Comparison of ENCODE assay signal across 9 cellular contexts in the genomic region with DNA sequence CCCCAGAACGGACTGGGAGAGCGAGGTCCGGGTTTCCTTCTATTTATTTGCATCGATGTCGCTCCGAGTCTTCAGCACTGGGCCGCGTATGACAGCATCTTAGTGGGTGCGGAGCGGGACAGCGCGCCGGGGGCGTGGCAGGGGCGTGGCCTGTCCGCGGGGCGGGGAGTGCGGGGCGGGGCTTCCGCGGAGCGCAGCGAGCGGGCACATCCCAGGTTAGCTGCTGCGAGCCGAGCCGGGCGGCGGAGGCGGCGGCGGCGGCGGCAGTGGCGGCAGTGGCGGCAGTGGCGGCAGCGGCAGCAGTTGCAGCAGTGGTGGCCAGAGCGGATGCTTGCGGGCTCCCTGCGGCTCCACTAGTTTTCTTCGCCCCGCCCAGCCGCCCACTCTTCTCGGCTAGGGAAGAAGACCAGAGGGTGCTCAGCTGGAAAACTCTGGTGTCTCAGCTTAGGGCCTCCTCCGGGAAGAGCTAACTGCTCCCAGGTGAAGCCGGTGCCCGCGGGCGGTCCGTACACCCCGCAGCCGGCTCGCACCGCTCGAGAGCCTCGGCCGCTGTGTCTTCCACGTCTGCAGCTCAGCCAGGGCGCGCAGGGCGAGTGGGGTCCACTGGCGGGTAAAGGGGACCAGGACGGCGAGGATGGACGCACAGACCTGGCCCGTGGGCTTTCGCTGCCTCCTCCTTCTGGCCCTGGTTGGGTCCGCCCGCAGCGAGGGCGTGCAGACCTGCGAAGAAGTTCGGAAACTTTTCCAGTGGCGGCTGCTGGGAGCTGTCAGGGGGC. TPM values are rescaled to one million over a fixed set of nuclear protein-coding genes. Genes with fewer than 3 reads are reported as not detected.
A peak's percentile ranks its signal among the peaks of the same experiment; 100 is the strongest.
DNase-seq lines count a peak whose midpoint lies in the region; ATAC-seq, FAIRE-seq and TF ChIP-seq lines count a peak whose summit lies in the region.
"Had no signal": no experiment of that assay in that cellular context is flagged by ENCODE, and none has a peak within 500 bp of the region (broad histone marks: within the 10 kb centered on the region; RNA-seq: fewer than 3 reads in every experiment).

GPC5 (plus strand) TSS at position 209 of the 776 bp plus-strand sequence.

- in situ Hi-C loops in HepG2 (cut with HindIII; ENCODE audit: extremely low pct_ligation_motif_present, low pct_unique_long_range_greater_than_20kb), result no loop called here

- H3K4me1 ChIP-seq in colonic mucosa, result peaks cover 5% of the 10 kb centered on the region
- H3K4me1 ChIP-seq in HepG2 (ENCODE audit: insufficient read depth, low read length), result 0 out of 2 replicates have a peak, but pooled peaks cover 4% of the 10 kb centered on the region

- WGBS in HepG2 (ENCODE audit: low lambda C conversion rate), result 2% methylated on average over 19 of the region's 76 CpGs

- peak; percentile 98 for ATAC-seq in HG02970 (IDR thresholded peaks at IDR 0.05; ENCODE audit: low FRiP score, unreplicated experiment)
- ATAC-seq in HepG2, result peak; percentile 96

- POLR2A ChIA-PET in HepG2 (lab: Yijun Ruan, JAX), result no interaction called here

- TF ChIP-seq EP300 in HepG2 (IDR thresholded peaks at IDR 0.05; ENCODE audit: low read depth in 2 of 2, low read length in 2 of 2) (no peak), HepG2 (CRISPR knock-in tag; IDR thresholded peaks at IDR 0.05; ENCODE audit: borderline replicate concordance) (no peak)

- no peak for FAIRE-seq in HepG2 (lab: Jason Lieb, UNC)
- FAIRE-seq: G401.6 had no signal

- intact Hi-C loops in colonic mucosa (cut with DNase I) (no loop called here), HepG2 (cut with micrococcal nuclease; ENCODE audit: unreplicated experiment) (no loop called here)

- H4K20me1 ChIP-seq in HepG2 (ENCODE audit: insufficient read depth, low read length), result no peaks in the 10 kb centered on the region

- no peaks in the 10 kb centered on the region for H3K9me3 ChIP-seq in colonic mucosa
- H3K9me3 ChIP-seq in HepG2 (ENCODE audit: low read length), result no peaks in the 10 kb centered on the region

- TF ChIP-seq POLR2A in HepG2 (IDR thresholded peaks at IDR 0.05; ENCODE audit: insufficient read depth in 1 of 2, low read depth in 2 of 2, low read length in 2 of 2), result no peak

- H3K4me3 ChIP-seq in colonic mucosa (peak within 1 kb of the TSS; percentile 51), HepG2 (replicated peaks in 1 of 3; ENCODE audit: insufficient read depth in 1 of 3, low read depth in 2 of 3, low read length in 3 of 3) (peak within 1 kb of the TSS; percentile 32 to 72 (median 51); a peak in 4 of 6 replicates)

- CTCF ChIA-PET in HepG2 (lab: Yijun Ruan, JAX; ENCODE audit: low intra/inter-chr PET ratio, low total read pairs), result no interaction called here

- no peaks in the 10 kb centered on the region for H3K79me2 ChIP-seq in HepG2 (ENCODE audit: insufficient read depth, low read length)

- no peak for TF ChIP-seq RAD21 in HepG2 (CRISPR knock-in tag; IDR thresholded peaks at IDR 0.05)

- peak within 1 kb of the TSS; percentile 87 for H3K4me2 ChIP-seq in HepG2 (ENCODE audit: low read depth, low read length)

- H3K27me3 ChIP-seq in colonic mucosa (peaks cover 19% of the 10 kb centered on the region), HepG2 (ENCODE audit: control insufficient read depth in 1 of 2, insufficient read depth in 2 of 2, low read length in 2 of 2) (peaks cover 11 to 37% of the 10 kb centered on the region in 2 experiments)

- no peaks in the 10 kb centered on the region for H3K36me3 ChIP-seq in colonic mucosa
- no peaks in the 10 kb centered on the region for H3K36me3 ChIP-seq in HepG2 (replicated peaks in 1 of 2; ENCODE audit: control insufficient read depth in 1 of 2, insufficient read depth in 2 of 2, low read length in 2 of 2)

- no TSS peak for BruUV-seq in HepG2 (replicated peaks; lab: Mats Ljungman, UMichigan)

- no peak for TF ChIP-seq CTCF in colonic mucosa (IDR thresholded peaks at IDR 0.05)
- TF ChIP-seq CTCF in HepG2 (CRISPR knock-in tag; IDR thresholded peaks at IDR 0.05), result no peak

- H3K27ac ChIP-seq in colonic mucosa (no peak within 1 kb of the TSS), HepG2 (ENCODE audit: extremely low read length, insufficient read depth, low read length) (no peak within 1 kb of the TSS)

- H3K9ac ChIP-seq in colonic mucosa (ENCODE audit: low read depth in 2 of 2, low read length in 2 of 2) (peak within 1 kb of the TSS in 1 of 2 donors; percentile 35), HepG2 (ENCODE audit: insufficient read depth, low read depth, low read length) (no peak within 1 kb of the TSS)

- no peak within 1 kb of the TSS for H2AFZ ChIP-seq in HepG2 (ENCODE audit: low read length)

- DNase-seq in NCI-H2081 (lab: John Stamatoyannopoulos, UW) (peak; percentile 63 to 67), NCI-H2081 treated with DMSO at 0.1 percent for 48 hours (lab: John Stamatoyannopoulos, UW) (no peak), NCI-H2171 (lab: John Stamatoyannopoulos, UW) (peak; percentile 45), colonic mucosa (peak; percentile 82), HepG2 (ENCODE audit: low spot score) (peak; percentile 15)
- DNase-seq in activated CD4-positive, alpha-beta T cell treated with anti-CD3 and anti-CD28 coated beads for 24 hours (ENCODE audit: low read depth in 2 of 2), result peak; percentile 77 to 79
- DNase-seq in stimulated activated CD4-positive, alpha-beta T cell treated with anti-CD3 and anti-CD28 coated beads, Interleukin-4, amount 100 ng/mL, for 24 hours, result peak; percentile 81

TF ChIP-seq in HepG2, 621 proteins besides CTCF, POLR2A, EP300 and RAD21 (continues in another document):
- TF ChIP-seq HNRNPLL (IDR thresholded peaks at IDR 0.05; ENCODE audit: low read depth, low read length, poor library complexity, severe bottlenecking) (peak; percentile 46), MXD1 (CRISPR knock-in tag; IDR thresholded peaks at IDR 0.05) (peak; percentile 40; the same call in 1 of the 2 replicates), MAZ (IDR thresholded peaks at IDR 0.05; ENCODE audit: borderline replicate concordance, low read depth, low read length) (0 out of 2 replicates have a peak, but pooled peaks have one; percentile 29), MAZ (CRISPR knock-in tag; IDR thresholded peaks at IDR 0.05; ENCODE audit: low read depth) (no peak), GABPB1 (CRISPR knock-in tag; IDR thresholded peaks at IDR 0.05) (peak; percentile 45; the same call in 1 of the 2 replicates), EZH2 (conservative IDR thresholded peaks at IDR 0.05; ENCODE audit: low read depth, low read length) (0 out of 2 replicates have a peak, but pooled peaks have one; percentile 24), REL (CRISPR knock-in tag; conservative IDR thresholded peaks at IDR 0.05) (0 out of 2 replicates have a peak, but pooled peaks have one; percentile 25), SP1 (IDR thresholded peaks at IDR 0.05) (no peak), SP1 (CRISPR knock-in tag; IDR thresholded peaks at IDR 0.05) (peak; percentile 61), TCF7L2 (IDR thresholded peaks at IDR 0.05; ENCODE audit: low read depth, low read length) (no peak), MTF2 (CRISPR knock-in tag; IDR thresholded peaks at IDR 0.05; ENCODE audit: borderline replicate concordance) (peak; percentile 27; the same call in 1 of the 2 replicates), ZNF678 (CRISPR knock-in tag; IDR thresholded peaks at IDR 0.05) (no peak)
- TF ChIP-seq, protein P1, sequence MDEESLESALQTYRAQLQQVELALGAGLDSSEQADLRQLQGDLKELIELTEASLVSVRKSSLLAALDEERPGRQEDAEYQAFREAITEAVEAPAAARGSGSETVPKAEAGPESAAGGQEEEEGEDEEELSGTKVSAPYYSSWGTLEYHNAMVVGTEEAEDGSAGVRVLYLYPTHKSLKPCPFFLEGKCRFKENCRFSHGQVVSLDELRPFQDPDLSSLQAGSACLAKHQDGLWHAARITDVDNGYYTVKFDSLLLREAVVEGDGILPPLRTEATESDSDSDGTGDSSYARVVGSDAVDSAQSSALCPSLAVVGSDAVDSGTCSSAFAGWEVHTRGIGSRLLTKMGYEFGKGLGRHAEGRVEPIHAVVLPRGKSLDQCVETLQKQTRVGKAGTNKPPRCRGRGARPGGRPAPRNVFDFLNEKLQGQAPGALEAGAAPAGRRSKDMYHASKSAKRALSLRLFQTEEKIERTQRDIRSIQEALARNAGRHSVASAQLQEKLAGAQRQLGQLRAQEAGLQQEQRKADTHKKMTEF (CRISPR knock-in tag; IDR thresholded peaks at IDR 0.05), result peak; percentile 24; the same call in 1 of the 2 replicates

RNA-seq across cellular contexts. Expression of gene GPC5, which starts in this region (rescaled TPM):
- total RNA-seq in colonic mucosa, result under 1 TPM in 1 of 2 donors, not detected in 1; 0.42 TPM
- 0.02 TPM in 1 of 2 replicates, not detected in the other for total RNA-seq in HepG2 (2016; rRNA removed; fragmentation: Illumina TruSeq; extraction: Trizol)
- total RNA-seq in HepG2 (2016; cell fraction: cytosol; rRNA removed; fragmentation: Illumina TruSeq; extraction: Trizol; ENCODE audit: low read depth), result 0.18 and 0.51 TPM in 2 replicates
- total RNA-seq in HepG2 (2016; cell fraction: insoluble cytoplasmic fraction; rRNA removed; fragmentation: Illumina TruSeq; extraction: Trizol), result not detected in 2 replicates
- total RNA-seq in HepG2 (2016; cell fraction: membrane; rRNA removed; fragmentation: Illumina TruSeq; extraction: Trizol), result not detected in 2 replicates
- total RNA-seq in HepG2 (2016; cell fraction: nucleus; rRNA removed; fragmentation: Illumina TruSeq; extraction: Trizol), result 0.12 TPM in 1 of 2 replicates, not detected in the other
- polyA plus RNA-seq in HepG2 (2011; rRNA removed), result 0.07 and 0.21 TPM in 2 replicates
- polyA plus RNA-seq in HepG2 (2011; cell fraction: cytosol; rRNA removed), result 0.19 and 0.22 TPM in 2 replicates
- not detected in 2 replicates for polyA plus RNA-seq in HepG2 (2011; cell fraction: nucleus; rRNA removed)
- polyA plus RNA-seq in HepG2 (2012), result 0.23 TPM in 1 of 2 replicates, not detected in the other
- not detected in 2 replicates for polyA plus RNA-seq in HepG2 (2016; cell fraction: cytosol; fragmentation: Illumina TruSeq; extraction: Trizol; ENCODE audit: low read depth)
- polyA plus RNA-seq in HepG2 (2016; cell fraction: insoluble cytoplasmic fraction; fragmentation: Illumina TruSeq; extraction: Trizol; ENCODE audit: low read depth), result not detected in 2 replicates
- polyA plus RNA-seq in HepG2 (2016; cell fraction: membrane; fragmentation: Illumina TruSeq; extraction: Trizol; ENCODE audit: low read depth), result not detected in 2 replicates
- polyA plus RNA-seq in HepG2 (2016; cell fraction: nucleus; fragmentation: Illumina TruSeq; extraction: Trizol; ENCODE audit: insufficient read depth, low read depth), result not detected in 2 replicates
- 0.42 and 370 TPM in 2 replicates for polyA minus RNA-seq in HepG2 (2011; rRNA and poly(A)+ RNA removed; ENCODE audit: low replicate concordance)
- polyA minus RNA-seq in HepG2 (2011; cell fraction: cytosol; rRNA and poly(A)+ RNA removed), result not detected in 2 replicates
- polyA minus RNA-seq in HepG2 (2011; cell fraction: nucleus; rRNA and poly(A)+ RNA removed), result 0.25 and 0.39 TPM in 2 replicates

Comparison
In these comparisons a context has a peak if more than half of its experiments do, and no peak if none do; other contexts are left out.
1. Peak in DNase-seq and H3K4me3 ChIP-seq in colonic mucosa; RNA of the gene not detected or under 1 TPM.